2 cellular contexts compared by ENCODE assay signal in the genomic region with DNA sequence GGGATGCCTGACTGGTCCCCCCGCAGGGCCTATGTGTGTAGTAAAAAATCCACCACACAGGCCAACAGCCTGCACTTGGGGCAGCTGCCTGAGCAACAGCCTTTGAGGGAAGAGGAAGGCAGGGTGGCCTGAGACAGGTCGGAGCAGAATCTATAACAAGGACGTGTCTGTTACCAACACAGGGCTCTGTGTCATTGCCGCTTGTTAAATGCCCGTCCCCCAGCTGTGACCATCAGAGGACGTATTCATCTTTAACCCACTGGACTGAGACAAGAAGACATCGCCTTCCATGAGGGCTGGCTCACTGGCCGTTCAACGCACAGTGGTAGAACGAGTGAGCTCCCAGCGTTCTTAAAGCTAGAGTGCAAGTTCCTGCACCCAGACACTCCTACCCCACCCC.
TF ChIP-seq lines count a peak whose summit lies in the region.

No MANE protein-coding gene starts in this region.

TF ChIP-seq in GM23338, 12 proteins besides CTCF, POLR2A, EP300 and RAD21 (continued from another document):
- TF ChIP-seq, protein P1, sequence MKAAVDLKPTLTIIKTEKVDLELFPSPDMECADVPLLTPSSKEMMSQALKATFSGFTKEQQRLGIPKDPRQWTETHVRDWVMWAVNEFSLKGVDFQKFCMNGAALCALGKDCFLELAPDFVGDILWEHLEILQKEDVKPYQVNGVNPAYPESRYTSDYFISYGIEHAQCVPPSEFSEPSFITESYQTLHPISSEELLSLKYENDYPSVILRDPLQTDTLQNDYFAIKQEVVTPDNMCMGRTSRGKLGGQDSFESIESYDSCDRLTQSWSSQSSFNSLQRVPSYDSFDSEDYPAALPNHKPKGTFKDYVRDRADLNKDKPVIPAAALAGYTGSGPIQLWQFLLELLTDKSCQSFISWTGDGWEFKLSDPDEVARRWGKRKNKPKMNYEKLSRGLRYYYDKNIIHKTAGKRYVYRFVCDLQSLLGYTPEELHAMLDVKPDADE (IDR thresholded peaks at IDR 0.05) = no peak
- TF ChIP-seq POLR2AphosphoS5 (IDR thresholded peaks at IDR 0.05; ENCODE audit: low read depth) = no peak
TF ChIP-seq in GM23338: peak in this region for 0.

TF ChIP-seq in WTC11, 78 proteins besides CTCF, POLR2A, EP300 and RAD21 (continued from another document):
- TF ChIP-seq, protein P2, sequence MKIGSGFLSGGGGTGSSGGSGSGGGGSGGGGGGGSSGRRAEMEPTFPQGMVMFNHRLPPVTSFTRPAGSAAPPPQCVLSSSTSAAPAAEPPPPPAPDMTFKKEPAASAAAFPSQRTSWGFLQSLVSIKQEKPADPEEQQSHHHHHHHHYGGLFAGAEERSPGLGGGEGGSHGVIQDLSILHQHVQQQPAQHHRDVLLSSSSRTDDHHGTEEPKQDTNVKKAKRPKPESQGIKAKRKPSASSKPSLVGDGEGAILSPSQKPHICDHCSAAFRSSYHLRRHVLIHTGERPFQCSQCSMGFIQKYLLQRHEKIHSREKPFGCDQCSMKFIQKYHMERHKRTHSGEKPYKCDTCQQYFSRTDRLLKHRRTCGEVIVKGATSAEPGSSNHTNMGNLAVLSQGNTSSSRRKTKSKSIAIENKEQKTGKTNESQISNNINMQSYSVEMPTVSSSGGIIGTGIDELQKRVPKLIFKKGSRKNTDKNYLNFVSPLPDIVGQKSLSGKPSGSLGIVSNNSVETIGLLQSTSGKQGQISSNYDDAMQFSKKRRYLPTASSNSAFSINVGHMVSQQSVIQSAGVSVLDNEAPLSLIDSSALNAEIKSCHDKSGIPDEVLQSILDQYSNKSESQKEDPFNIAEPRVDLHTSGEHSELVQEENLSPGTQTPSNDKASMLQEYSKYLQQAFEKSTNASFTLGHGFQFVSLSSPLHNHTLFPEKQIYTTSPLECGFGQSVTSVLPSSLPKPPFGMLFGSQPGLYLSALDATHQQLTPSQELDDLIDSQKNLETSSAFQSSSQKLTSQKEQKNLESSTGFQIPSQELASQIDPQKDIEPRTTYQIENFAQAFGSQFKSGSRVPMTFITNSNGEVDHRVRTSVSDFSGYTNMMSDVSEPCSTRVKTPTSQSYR (CRISPR knock-in tag; IDR thresholded peaks at IDR 0.05) = no peak
- TF ChIP-seq, protein P3, sequence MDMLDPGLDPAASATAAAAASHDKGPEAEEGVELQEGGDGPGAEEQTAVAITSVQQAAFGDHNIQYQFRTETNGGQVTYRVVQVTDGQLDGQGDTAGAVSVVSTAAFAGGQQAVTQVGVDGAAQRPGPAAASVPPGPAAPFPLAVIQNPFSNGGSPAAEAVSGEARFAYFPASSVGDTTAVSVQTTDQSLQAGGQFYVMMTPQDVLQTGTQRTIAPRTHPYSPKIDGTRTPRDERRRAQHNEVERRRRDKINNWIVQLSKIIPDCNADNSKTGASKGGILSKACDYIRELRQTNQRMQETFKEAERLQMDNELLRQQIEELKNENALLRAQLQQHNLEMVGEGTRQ (CRISPR knock-in tag; IDR thresholded peaks at IDR 0.05) = no peak
- no peak for TF ChIP-seq GABPB1 (CRISPR knock-in tag; IDR thresholded peaks at IDR 0.05)
- no peak for TF ChIP-seq MYBL2 (CRISPR knock-in tag; IDR thresholded peaks at IDR 0.05)
- TF ChIP-seq NR2C2 (CRISPR knock-in tag; IDR thresholded peaks at IDR 0.05) = no peak
- no peak for TF ChIP-seq ZNF121 (CRISPR knock-in tag; IDR thresholded peaks at IDR 0.05)
- no peak for TF ChIP-seq TCF7 (CRISPR knock-in tag; IDR thresholded peaks at IDR 0.05; ENCODE audit: low read depth)
- TF ChIP-seq RELA (CRISPR knock-in tag; IDR thresholded peaks at IDR 0.05; ENCODE audit: borderline replicate concordance) = no peak
- TF ChIP-seq FOXK1 (CRISPR knock-in tag; IDR thresholded peaks at IDR 0.05) = no peak
- TF ChIP-seq RORB (CRISPR knock-in tag; IDR thresholded peaks at IDR 0.05) = no peak
- TF ChIP-seq SOX15 (CRISPR knock-in tag; IDR thresholded peaks at IDR 0.05) = no peak
- TF ChIP-seq ZNF317 (CRISPR knock-in tag; IDR thresholded peaks at IDR 0.05; ENCODE audit: borderline replicate concordance, low read depth) = no peak
- no peak for TF ChIP-seq ZNF219 (CRISPR knock-in tag; IDR thresholded peaks at IDR 0.05; ENCODE audit: borderline replicate concordance)
- TF ChIP-seq, protein P4, sequence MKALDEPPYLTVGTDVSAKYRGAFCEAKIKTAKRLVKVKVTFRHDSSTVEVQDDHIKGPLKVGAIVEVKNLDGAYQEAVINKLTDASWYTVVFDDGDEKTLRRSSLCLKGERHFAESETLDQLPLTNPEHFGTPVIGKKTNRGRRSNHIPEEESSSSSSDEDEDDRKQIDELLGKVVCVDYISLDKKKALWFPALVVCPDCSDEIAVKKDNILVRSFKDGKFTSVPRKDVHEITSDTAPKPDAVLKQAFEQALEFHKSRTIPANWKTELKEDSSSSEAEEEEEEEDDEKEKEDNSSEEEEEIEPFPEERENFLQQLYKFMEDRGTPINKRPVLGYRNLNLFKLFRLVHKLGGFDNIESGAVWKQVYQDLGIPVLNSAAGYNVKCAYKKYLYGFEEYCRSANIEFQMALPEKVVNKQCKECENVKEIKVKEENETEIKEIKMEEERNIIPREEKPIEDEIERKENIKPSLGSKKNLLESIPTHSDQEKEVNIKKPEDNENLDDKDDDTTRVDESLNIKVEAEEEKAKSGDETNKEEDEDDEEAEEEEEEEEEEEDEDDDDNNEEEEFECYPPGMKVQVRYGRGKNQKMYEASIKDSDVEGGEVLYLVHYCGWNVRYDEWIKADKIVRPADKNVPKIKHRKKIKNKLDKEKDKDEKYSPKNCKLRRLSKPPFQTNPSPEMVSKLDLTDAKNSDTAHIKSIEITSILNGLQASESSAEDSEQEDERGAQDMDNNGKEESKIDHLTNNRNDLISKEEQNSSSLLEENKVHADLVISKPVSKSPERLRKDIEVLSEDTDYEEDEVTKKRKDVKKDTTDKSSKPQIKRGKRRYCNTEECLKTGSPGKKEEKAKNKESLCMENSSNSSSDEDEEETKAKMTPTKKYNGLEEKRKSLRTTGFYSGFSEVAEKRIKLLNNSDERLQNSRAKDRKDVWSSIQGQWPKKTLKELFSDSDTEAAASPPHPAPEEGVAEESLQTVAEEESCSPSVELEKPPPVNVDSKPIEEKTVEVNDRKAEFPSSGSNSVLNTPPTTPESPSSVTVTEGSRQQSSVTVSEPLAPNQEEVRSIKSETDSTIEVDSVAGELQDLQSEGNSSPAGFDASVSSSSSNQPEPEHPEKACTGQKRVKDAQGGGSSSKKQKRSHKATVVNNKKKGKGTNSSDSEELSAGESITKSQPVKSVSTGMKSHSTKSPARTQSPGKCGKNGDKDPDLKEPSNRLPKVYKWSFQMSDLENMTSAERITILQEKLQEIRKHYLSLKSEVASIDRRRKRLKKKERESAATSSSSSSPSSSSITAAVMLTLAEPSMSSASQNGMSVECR (CRISPR knock-in tag; IDR thresholded peaks at IDR 0.05; ENCODE audit: borderline replicate concordance) = no peak
- no peak for TF ChIP-seq ZNF416 (CRISPR knock-in tag; IDR thresholded peaks at IDR 0.05)
- TF ChIP-seq EMX1 (CRISPR knock-in tag; IDR thresholded peaks at IDR 0.05) = no peak
